Comparison of ENCODE assay signal across 8 cellular contexts in the genomic region with DNA sequence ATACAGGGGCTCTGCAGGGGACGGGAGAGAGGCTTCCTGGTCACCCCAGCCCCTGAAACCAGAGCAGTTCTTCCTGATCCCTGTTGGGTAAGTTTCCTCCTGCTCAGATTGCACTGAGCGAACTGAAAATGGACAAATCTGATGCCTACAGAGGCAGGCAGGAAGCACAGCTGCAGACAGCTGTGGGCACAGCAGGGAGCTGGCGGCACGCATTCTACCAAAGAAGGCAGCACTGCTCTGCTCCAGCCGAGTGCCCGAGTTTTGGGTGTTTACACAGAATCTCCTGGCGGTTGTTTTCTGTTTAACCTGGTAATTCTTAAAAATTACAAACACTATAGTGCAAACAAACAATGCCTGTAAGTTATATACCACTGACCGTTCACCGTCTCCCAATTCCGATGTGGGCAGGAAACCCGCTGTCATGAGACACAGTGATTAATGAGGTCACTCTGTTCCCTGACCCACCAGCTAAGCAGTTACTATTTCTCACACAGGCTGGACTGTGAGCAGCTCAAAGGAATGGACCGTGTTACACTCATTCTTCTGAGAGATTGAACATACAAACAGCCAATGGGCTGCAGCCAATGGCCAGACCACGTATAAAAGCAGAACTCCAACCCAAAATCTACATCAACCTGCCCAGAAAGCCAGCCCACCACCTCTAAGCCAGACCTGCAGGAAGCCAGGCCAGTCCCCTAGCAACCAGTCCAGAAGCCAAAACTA. TPM values are rescaled to one million over a fixed set of nuclear protein-coding genes. Genes with fewer than 3 reads are reported as not detected.
DNase-seq lines count a peak whose midpoint lies in the region; ATAC-seq and TF ChIP-seq lines count a peak whose summit lies in the region.

No MANE protein-coding gene starts in this region.

- H3K4me1 Mint-ChIP-seq in CD4-positive, CD25-positive, alpha-beta regulatory T cell, result peaks cover 25 to 88% (median 52%) of the 10 kb centered on the region in 4 donors
- H3K4me1 Mint-ChIP-seq in activated CD8-positive, alpha-beta T cell treated with anti-CD3 and anti-CD28 coated beads for 36 hours (ENCODE audit: low read depth), result peaks cover 91% of the 10 kb centered on the region
- H3K4me1 Mint-ChIP-seq in osteocyte (ENCODE audit: unreplicated experiment), result peaks cover 54% of the 10 kb centered on the region

- peaks cover 23% of the 10 kb centered on the region for H3K36me3 Mint-ChIP-seq in CD4-positive, CD25-positive, alpha-beta regulatory T cell
- H3K36me3 Mint-ChIP-seq in activated CD8-positive, alpha-beta T cell treated with anti-CD3 and anti-CD28 coated beads for 36 hours (ENCODE audit: low read depth), result peaks cover 68% of the 10 kb centered on the region
- H3K36me3 Mint-ChIP-seq in osteocyte (ENCODE audit: unreplicated experiment), result no peaks in the 10 kb centered on the region

- H3K27me3 Mint-ChIP-seq in CD4-positive, CD25-positive, alpha-beta regulatory T cell, result no peaks in the 10 kb centered on the region
- no peaks in the 10 kb centered on the region for H3K27me3 Mint-ChIP-seq in activated CD8-positive, alpha-beta T cell treated with anti-CD3 and anti-CD28 coated beads for 36 hours
- no peaks in the 10 kb centered on the region for H3K27me3 Mint-ChIP-seq in osteocyte (ENCODE audit: unreplicated experiment)

- H3K27ac Mint-ChIP-seq in CD4-positive, CD25-positive, alpha-beta regulatory T cell, result peak overlapping the region; percentile 61 to 89 (median 79)
- peak overlapping the region; percentile 79 for H3K27ac Mint-ChIP-seq in activated CD8-positive, alpha-beta T cell treated with anti-CD3 and anti-CD28 coated beads for 36 hours
- H3K27ac Mint-ChIP-seq in osteocyte (ENCODE audit: unreplicated experiment), result peak overlapping the region; percentile 95

- peaks cover 18% of the 10 kb centered on the region for H3K4me1 ChIP-seq in CD4-positive, CD25-positive, alpha-beta regulatory T cell (ENCODE audit: control insufficient read depth, insufficient read depth, low read length, poor library complexity, severe bottlenecking)

- CTCF ChIA-PET in activated CD8-positive, alpha-beta T cell treated with anti-CD3 and anti-CD28 coated beads for 36 hours (lab: Charles Lee), result interaction anchor here (1.0 to 1.9 kb wide), 2 partner anchors 9 to 22 kb away, joined by 3 to 6 read pairs; no protein-coding TSS in a partner anchor

- peak; percentile 73 for ATAC-seq in CD4-positive, CD25-positive, alpha-beta regulatory T cell (ENCODE audit: low read depth in 2 of 2)
- peak; percentile 38 for ATAC-seq in HG03571 (IDR thresholded peaks at IDR 0.05; ENCODE audit: unreplicated experiment)
- ATAC-seq in activated CD8-positive, alpha-beta T cell treated with anti-CD3 and anti-CD28 coated beads for 36 hours, result peak; percentile 24
- ATAC-seq in HG02840 (IDR thresholded peaks at IDR 0.05; ENCODE audit: low FRiP score, unreplicated experiment), result no peak

- no peaks in the 10 kb centered on the region for H3K27me3 ChIP-seq in CD4-positive, CD25-positive, alpha-beta regulatory T cell (ENCODE audit: control insufficient read depth, insufficient read depth, low read length)

- no peak overlapping the region for H3K27ac ChIP-seq in CD4-positive, CD25-positive, alpha-beta regulatory T cell (ENCODE audit: insufficient read depth, low read length, poor library complexity, severe bottlenecking)

- intact Hi-C loops in activated CD8-positive, alpha-beta T cell treated with anti-CD3 and anti-CD28 coated beads for 36 hours (cut with micrococcal nuclease), result no loop called here

- POLR2A ChIA-PET in activated CD8-positive, alpha-beta T cell treated with anti-CD3 and anti-CD28 coated beads for 36 hours (lab: Charles Lee), result interaction anchor here (0.6 to 13.8 kb wide), 10 partner anchors 7 to 125 kb away, joined by 3 to 257 read pairs (median 5); a partner anchor contains a TSS

- DNase-seq in CD4-positive, CD25-positive, alpha-beta regulatory T cell, result peak in 2 of 3 donors; percentile 33 to 67
- DNase-seq in activated CD8-positive, alpha-beta T cell treated with anti-CD3 and anti-CD28 coated beads for 36 hours, result peak; percentile 50
- peak; percentile 90 to 95 for DNase-seq in foreskin fibroblast
- no peak for DNase-seq in osteocyte (ENCODE audit: extremely low spot score, unreplicated experiment)
- DNase-seq in DMS79 treated with DMSO at 0.1 percent for 48 hours (lab: John Stamatoyannopoulos, UW), result no peak
- no peak for DNase-seq in NCI-H128 (lab: John Stamatoyannopoulos, UW; ENCODE audit: unreplicated experiment)

- no peak for TF ChIP-seq CTCF in activated CD8-positive, alpha-beta T cell treated with anti-CD3 and anti-CD28 coated beads for 36 hours (IDR thresholded peaks at IDR 0.05)
- TF ChIP-seq CTCF in foreskin fibroblast (IDR thresholded peaks at IDR 0.05; ENCODE audit: low read depth, low read length) (no peak), osteocyte (IDR thresholded peaks at IDR 0.05) (no peak)

- peaks cover 0 to 2% (median 0%) of the 10 kb centered on the region in 7 donors for H3K9me3 Mint-ChIP-seq in CD4-positive, CD25-positive, alpha-beta regulatory T cell
- H3K9me3 Mint-ChIP-seq in activated CD8-positive, alpha-beta T cell treated with anti-CD3 and anti-CD28 coated beads for 36 hours, result peaks cover 3% of the 10 kb centered on the region
- no peaks in the 10 kb centered on the region for H3K9me3 Mint-ChIP-seq in osteocyte (ENCODE audit: unreplicated experiment)

- no peaks in the 10 kb centered on the region for H3K9me3 ChIP-seq in CD4-positive, CD25-positive, alpha-beta regulatory T cell (ENCODE audit: control insufficient read depth in 2 of 2, low read length in 2 of 2)

- peak overlapping the region; percentile 15 to 78 (median 63) for H3K4me3 Mint-ChIP-seq in CD4-positive, CD25-positive, alpha-beta regulatory T cell
- peak overlapping the region; percentile 54 for H3K4me3 Mint-ChIP-seq in activated CD8-positive, alpha-beta T cell treated with anti-CD3 and anti-CD28 coated beads for 36 hours
- peak overlapping the region; percentile 72 for H3K4me3 Mint-ChIP-seq in osteocyte (ENCODE audit: unreplicated experiment)

- peak overlapping the region; percentile 64 for H3K4me3 ChIP-seq in CD4-positive, CD25-positive, alpha-beta regulatory T cell (ENCODE audit: low read depth, low read length)
- H3K4me3 ChIP-seq in foreskin fibroblast (ENCODE audit: low read depth in 1 of 2, low read length in 2 of 2), result peak overlapping the region; percentile 10 to 36

- no peaks in the 10 kb centered on the region for H3K36me3 ChIP-seq in CD4-positive, CD25-positive, alpha-beta regulatory T cell (ENCODE audit: control insufficient read depth, insufficient read depth, low read length)

RNA-seq across cellular contexts. Expression of a gene that starts 25.5 kb away (rescaled TPM):
- total RNA-seq in CD4-positive, CD25-positive, alpha-beta regulatory T cell, result 40.0 TPM
- 100 to 1,000 TPM; 128 to 156 (median 138) TPM for polyA plus RNA-seq in CD4-positive, CD25-positive, alpha-beta regulatory T cell
- 100 to 1,000 TPM; 150 to 156 TPM for total RNA-seq in activated CD8-positive, alpha-beta T cell treated with anti-CD3 and anti-CD28 coated beads for 36 hours
- total RNA-seq in osteocyte, result 26.4 and 28.3 TPM in 2 replicates

RNA-seq across cellular contexts. Expression of a gene that starts 39.7 kb away (rescaled TPM):
- total RNA-seq in CD4-positive, CD25-positive, alpha-beta regulatory T cell, result 14.7 TPM
- polyA plus RNA-seq in CD4-positive, CD25-positive, alpha-beta regulatory T cell, result 1 to 10 TPM; 2.8 to 8.8 (median 4.3) TPM
- total RNA-seq in activated CD8-positive, alpha-beta T cell treated with anti-CD3 and anti-CD28 coated beads for 36 hours, result 10 to 100 TPM; 10.9 to 12.7 TPM
- total RNA-seq in osteocyte, result 8.3 and 10.3 TPM in 2 replicates

Comparison
In these comparisons a context has a peak if more than half of its experiments do, and no peak if none do; other contexts are left out.
1. DNase-seq: peak in CD4-positive, CD25-positive, alpha-beta regulatory T cell (2 of 3), activated CD8-positive, alpha-beta T cell treated with anti-CD3 and anti-CD28 coated beads for 36 hours (single experiment) and foreskin fibroblast (2 of 2); none in osteocyte (single experiment), DMS79 treated with DMSO at 0.1 percent for 48 hours (single experiment) and NCI-H128 (single experiment).
2. Peak in every context shown above with its lines, with median percentiles within 50 percentile points of each other: H3K27ac Mint-ChIP-seq and H3K4me3 Mint-ChIP-seq.